Comparison of ENCODE assay signal across 15 cellular contexts in the genomic region with DNA sequence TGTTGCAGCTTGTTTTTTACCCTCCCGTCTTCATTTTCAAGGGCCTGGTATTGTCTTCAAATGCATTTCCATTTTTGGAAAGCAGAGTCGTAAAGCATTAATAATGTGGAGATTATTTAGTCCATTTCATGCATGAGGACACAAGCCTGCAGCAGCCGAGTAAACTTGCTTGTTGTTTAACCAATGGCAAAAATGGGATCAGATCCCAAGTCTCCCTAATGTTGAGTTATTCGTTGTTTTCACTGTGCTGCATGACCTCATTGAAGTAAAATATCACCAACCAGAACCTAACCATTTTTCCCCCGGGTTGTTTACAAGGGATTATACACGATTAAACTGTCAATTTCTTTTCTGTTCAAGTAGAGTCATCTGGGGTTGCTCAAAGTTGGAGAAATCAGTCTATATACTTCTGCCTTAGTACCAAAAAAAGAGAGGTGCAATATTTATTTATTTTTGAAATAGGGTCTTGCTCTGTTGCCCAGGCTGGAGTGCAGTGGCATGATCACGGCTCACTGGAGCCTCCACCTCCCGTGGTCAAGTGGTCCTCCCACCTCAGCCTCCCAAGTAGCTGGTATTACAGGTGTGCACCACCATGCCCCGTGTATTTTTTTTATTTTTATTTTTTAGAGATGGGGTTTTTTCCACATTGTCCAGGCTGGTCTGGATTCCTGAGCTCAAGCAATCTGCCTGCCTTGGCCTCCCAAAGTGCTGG. TPM values are rescaled to one million over a fixed set of nuclear protein-coding genes. Genes with fewer than 3 reads are reported as not detected.
DNase-seq lines count a peak whose midpoint lies in the region; ATAC-seq and TF ChIP-seq lines count a peak whose summit lies in the region.
"Had no signal": no experiment of that assay in that cellular context is flagged by ENCODE, and none has a peak within 500 bp of the region (broad histone marks: within the 10 kb centered on the region; RNA-seq: fewer than 3 reads in every experiment).

No MANE protein-coding gene starts in this region.

- H3K4me1 Mint-ChIP-seq in HFFc6 (ENCODE audit: low read depth): peaks cover 26% of the 10 kb centered on the region
- peaks cover 42% of the 10 kb centered on the region for H3K4me1 Mint-ChIP-seq in activated T-helper 17 cell treated with anti-CD3 and anti-CD28 coated beads, Interleukin-2, amount 50 U/mL, for 72 hours
- peaks cover 28 to 73% (median 64%) of the 10 kb centered on the region in 7 donors for H3K4me1 Mint-ChIP-seq in naive thymus-derived CD4-positive, alpha-beta T cell

- H3K4me3 ChIP-seq in naive thymus-derived CD4-positive, alpha-beta T cell (ENCODE audit: low read length): no peak overlapping the region
- H3K4me3 ChIP-seq in SJCRH30: no peak overlapping the region

- no peaks in the 10 kb centered on the region for H3K9me3 Mint-ChIP-seq in HFFc6
- H3K9me3 Mint-ChIP-seq in activated T-helper 17 cell treated with anti-CD3 and anti-CD28 coated beads, Interleukin-2, amount 50 U/mL, for 72 hours: no peaks in the 10 kb centered on the region
- H3K9me3 Mint-ChIP-seq in naive thymus-derived CD4-positive, alpha-beta T cell: no peaks in the 10 kb centered on the region
- H3K9me3 Mint-ChIP-seq: endodermal cell, type B pancreatic cell had no signal

- H3K9me3 ChIP-seq in naive thymus-derived CD4-positive, alpha-beta T cell (ENCODE audit: control insufficient read depth in 2 of 3, low read length in 3 of 3): no peaks in the 10 kb centered on the region
- no peaks in the 10 kb centered on the region for H3K9me3 ChIP-seq in SJCRH30 (replicated peaks)
- H3K9me3 ChIP-seq: neutrophil had no signal

- H3K4me1 ChIP-seq in naive thymus-derived CD4-positive, alpha-beta T cell (ENCODE audit: control insufficient read depth in 2 of 2, insufficient read depth in 2 of 2, low read length in 2 of 2): peaks cover 60 to 65% of the 10 kb centered on the region in 2 donors
- H3K4me1 ChIP-seq in SJCRH30: peaks cover 8% of the 10 kb centered on the region

- no peak for TF ChIP-seq CTCF in HFFc6 (IDR thresholded peaks at IDR 0.05)

- H3K27me3 ChIP-seq in naive thymus-derived CD4-positive, alpha-beta T cell (ENCODE audit: control insufficient read depth in 2 of 2, insufficient read depth in 2 of 2, low read length in 2 of 2): no peaks in the 10 kb centered on the region
- H3K27me3 ChIP-seq in SJCRH30: no peaks in the 10 kb centered on the region; the same call in 1 of the 2 replicates
- H3K27me3 ChIP-seq: neutrophil had no signal

- ATAC-seq in activated T-helper 17 cell treated with anti-CD3 and anti-CD28 coated beads, Interleukin-2, amount 50 U/mL, for 72 hours (replicated peaks): no peak
- no peak for ATAC-seq in naive thymus-derived CD4-positive, alpha-beta T cell
- ATAC-seq in GM18870 (IDR thresholded peaks at IDR 0.05; ENCODE audit: unreplicated experiment) (no peak), HG02763 (IDR thresholded peaks at IDR 0.05; ENCODE audit: unreplicated experiment) (no peak)
- ATAC-seq: left ventricle myocardium superior had no signal

- peak overlapping the region; percentile 77 for H3K4me3 Mint-ChIP-seq in HFFc6
- H3K4me3 Mint-ChIP-seq in activated T-helper 17 cell treated with anti-CD3 and anti-CD28 coated beads, Interleukin-2, amount 50 U/mL, for 72 hours: peak overlapping the region; percentile 77
- H3K4me3 Mint-ChIP-seq in naive thymus-derived CD4-positive, alpha-beta T cell: peak overlapping the region in 6 of 10 donors; percentile 59 to 79 (median 66)

- POLR2A ChIA-PET in naive thymus-derived CD4-positive, alpha-beta T cell (lab: Charles Lee): interaction anchor here (0.6 to 3.8 kb wide), 7 partner anchors 12 to 199 kb away, joined by 3 to 40 read pairs (median 6); a partner anchor contains a TSS

- peak overlapping the region; percentile 57; the same call in 1 of the 2 replicates for H3K27ac Mint-ChIP-seq in HFFc6
- peak overlapping the region; percentile 84 for H3K27ac Mint-ChIP-seq in activated T-helper 17 cell treated with anti-CD3 and anti-CD28 coated beads, Interleukin-2, amount 50 U/mL, for 72 hours
- peak overlapping the region in 8 of 9 donors; percentile 77 to 96 (median 90) for H3K27ac Mint-ChIP-seq in naive thymus-derived CD4-positive, alpha-beta T cell
- H3K27ac Mint-ChIP-seq: endodermal cell had no signal

- H3K27me3 Mint-ChIP-seq in HFFc6 (ENCODE audit: insufficient read depth): peaks cover under 1% of the 10 kb centered on the region; the same call in 1 of the 2 replicates
- H3K27me3 Mint-ChIP-seq in activated T-helper 17 cell treated with anti-CD3 and anti-CD28 coated beads, Interleukin-2, amount 50 U/mL, for 72 hours: no peaks in the 10 kb centered on the region
- H3K27me3 Mint-ChIP-seq in naive thymus-derived CD4-positive, alpha-beta T cell: no peaks in the 10 kb centered on the region

- DNase-seq in NCI-H1694 treated with DMSO at 0.1 percent for 48 hours (lab: John Stamatoyannopoulos, UW) (peak; percentile 15), NCI-H1694 (lab: John Stamatoyannopoulos, UW) (no peak), HFFc6 (no peak), SJCRH30 (no peak)
- no peak for DNase-seq in naive thymus-derived CD4-positive, alpha-beta T cell
- DNase-seq: endodermal cell, H7, left ventricle myocardium superior, NCI-H1436 treated with DMSO at 0.1 percent for 48 hours, SW 1271 had no signal

- peaks cover 5% of the 10 kb centered on the region for H3K36me3 Mint-ChIP-seq in HFFc6 (ENCODE audit: low read depth)
- peaks cover 29% of the 10 kb centered on the region for H3K36me3 Mint-ChIP-seq in activated T-helper 17 cell treated with anti-CD3 and anti-CD28 coated beads, Interleukin-2, amount 50 U/mL, for 72 hours (ENCODE audit: low read depth)
- H3K36me3 Mint-ChIP-seq in naive thymus-derived CD4-positive, alpha-beta T cell: peaks cover 0 to 25% (median 4%) of the 10 kb centered on the region in 5 donors

- no peaks in the 10 kb centered on the region for H3K36me3 ChIP-seq in naive thymus-derived CD4-positive, alpha-beta T cell (ENCODE audit: control insufficient read depth in 2 of 3, insufficient read depth in 3 of 3, low read length in 3 of 3)
- H3K36me3 ChIP-seq in SJCRH30: no peaks in the 10 kb centered on the region

- intact Hi-C loops in naive thymus-derived CD4-positive, alpha-beta T cell (cut with micrococcal nuclease): loop anchor here in 1 of 2 donors (5.0 to 10.0 kb wide), 2 partner anchors 37 to 505 kb away; no protein-coding TSS in a partner anchor

- peak overlapping the region; percentile 92 for H3K27ac ChIP-seq in naive thymus-derived CD4-positive, alpha-beta T cell (ENCODE audit: low read depth, low read length)
- no peak overlapping the region for H3K27ac ChIP-seq in SJCRH30

- CTCF ChIA-PET in naive thymus-derived CD4-positive, alpha-beta T cell (lab: Charles Lee): interaction anchor here (0.6 to 1.0 kb wide), 3 partner anchors 12 to 178 kb away, joined by 4 to 5 read pairs (median 4); a partner anchor contains a TSS

RNA-seq across cellular contexts. Expression of a gene that starts 12.4 kb away (rescaled TPM):
- 100 to 1,000 TPM; 108 to 127 (median 123) TPM for total RNA-seq in HFFc6 (2021; fragmentation: NEBNext Ultra II Directional; extraction: Animal tissue kit (Norgen Biotek cat#: 25700))
- 100 to 1,000 TPM; 100 to 112 TPM for total RNA-seq in activated T-helper 17 cell treated with anti-CD3 and anti-CD28 coated beads, Interleukin-2, amount 50 U/mL, for 72 hours
- total RNA-seq in naive thymus-derived CD4-positive, alpha-beta T cell: 10 to 100 TPM; 47.6 to 85.5 (median 73.8) TPM
- 100 to 1,000 TPM in 1 of 2 donors, 10 to 100 TPM in 1; 98.4 to 103 TPM for polyA plus RNA-seq in naive thymus-derived CD4-positive, alpha-beta T cell
- total RNA-seq in SJCRH30 (2014; rRNA removed; shearing (Covaris generic)): 102 and 105 TPM in 2 replicates

RNA-seq across cellular contexts. Expression of a gene that starts 30.7 kb away (rescaled TPM):
- total RNA-seq in HFFc6 (2021; fragmentation: NEBNext Ultra II Directional; extraction: Animal tissue kit (Norgen Biotek cat#: 25700)): under 1 TPM; 0.12 to 0.56 (median 0.38) TPM
- 1 to 10 TPM in 1 of 2 donors, under 1 TPM in 1; 0.64 to 5.5 TPM for total RNA-seq in activated T-helper 17 cell treated with anti-CD3 and anti-CD28 coated beads, Interleukin-2, amount 50 U/mL, for 72 hours
- 10 to 100 TPM in 1 of 5 experiments, 1 to 10 TPM in 4; 4.0 to 12.5 (median 6.8) TPM for total RNA-seq in naive thymus-derived CD4-positive, alpha-beta T cell
- 1 to 10 TPM in 1 of 2 donors, under 1 TPM in 1; 0.74 to 1.1 TPM for polyA plus RNA-seq in naive thymus-derived CD4-positive, alpha-beta T cell
- 0.18 and 0.30 TPM in 2 replicates for total RNA-seq in SJCRH30 (2014; rRNA removed; shearing (Covaris generic))
- total RNA-seq: left ventricle myocardium superior had no signal

RNA-seq across cellular contexts. Expression of a gene that starts 31.1 kb away (rescaled TPM):
- total RNA-seq in HFFc6 (2021; fragmentation: NEBNext Ultra II Directional; extraction: Animal tissue kit (Norgen Biotek cat#: 25700)): 1 to 10 TPM; 4.0 to 7.0 (median 5.0) TPM
- total RNA-seq in activated T-helper 17 cell treated with anti-CD3 and anti-CD28 coated beads, Interleukin-2, amount 50 U/mL, for 72 hours: 1 to 10 TPM; 4.8 to 6.3 TPM
- 10 to 100 TPM in 4 of 5 experiments, 1 to 10 TPM in 1; 7.3 to 20.0 (median 13.2) TPM for total RNA-seq in naive thymus-derived CD4-positive, alpha-beta T cell
- 1 to 10 TPM; 7.9 to 8.5 TPM for polyA plus RNA-seq in naive thymus-derived CD4-positive, alpha-beta T cell
- 1.0 and 1.9 TPM in 2 replicates for total RNA-seq in SJCRH30 (2014; rRNA removed; shearing (Covaris generic))
